Comparison of ENCODE assay signal across 21 cellular contexts in genomic region chr9:68496356-68496755, GRCh38. TPM values are rescaled to one million over a fixed set of nuclear protein-coding genes. Genes with fewer than 3 reads are reported as not detected.
DNase-seq lines count a peak whose midpoint lies in the region; ATAC-seq and TF ChIP-seq lines count a peak whose summit lies in the region.
"Had no signal": no experiment of that assay in that cellular context is flagged by ENCODE, and none has a peak within 500 bp of the region (broad histone marks: within the 10 kb centered on the region; RNA-seq: fewer than 3 reads in every experiment).

No MANE protein-coding gene starts in this region.

- H3K9me3 ChIP-seq in esophagus squamous epithelium (no peaks in the 10 kb centered on the region), uterus (no peaks in the 10 kb centered on the region)
- H3K9me3 ChIP-seq: BLaER1 had no signal

- H3K27ac ChIP-seq in esophagus squamous epithelium (peak overlapping the region in 3 of 4 donors; percentile 9 to 52 (median 51)), rectal smooth muscle tissue (ENCODE audit: low read depth, low read length) (peak overlapping the region; percentile 51), uterus (peak overlapping the region; percentile 84 to 90)
- H3K27ac ChIP-seq: BLaER1, PC-9, SK-N-MC had no signal

- intact Hi-C loops in esophagus squamous epithelium (cut with DNase I): no loop called here
- intact Hi-C loops in uterus (cut with DNase I; ENCODE audit: low total_unique reads): no loop called here

- H3K27me3 ChIP-seq in esophagus squamous epithelium (no peaks in the 10 kb centered on the region), rectal smooth muscle tissue (ENCODE audit: control insufficient read depth, insufficient read depth, low read length) (no peaks in the 10 kb centered on the region), uterus (no peaks in the 10 kb centered on the region)
- H3K27me3 ChIP-seq: BLaER1 had no signal

- no peak overlapping the region for H3K4me3 Mint-ChIP-seq in natural killer cell treated with Interleukin-12 subunit alpha and Interleukin-12 subunit beta and Interleukin-15 and Interleukin-18, amount 100 ng/mL, for 72 hours
- H3K4me3 Mint-ChIP-seq: CD4-positive, alpha-beta T cell had no signal

- peaks cover 7 to 11% of the 10 kb centered on the region in 2 donors for H3K4me1 Mint-ChIP-seq in natural killer cell treated with Interleukin-12 subunit alpha and Interleukin-12 subunit beta and Interleukin-15 and Interleukin-18, amount 100 ng/mL, for 72 hours (ENCODE audit: low read depth in 2 of 2)

- TF ChIP-seq CTCF in esophagus squamous epithelium (IDR thresholded peaks at IDR 0.05) (no peak), uterus (IDR thresholded peaks at IDR 0.05) (no peak)

- H3K4me1 ChIP-seq in esophagus squamous epithelium (peaks cover 9 to 37% (median 9%) of the 10 kb centered on the region in 3 donors), rectal smooth muscle tissue (ENCODE audit: control insufficient read depth, insufficient read depth, low read length) (peaks cover 39% of the 10 kb centered on the region), uterus (peaks cover 6 to 8% of the 10 kb centered on the region in 2 donors)

- no peaks in the 10 kb centered on the region for H3K36me3 ChIP-seq in esophagus squamous epithelium
- peaks cover 5% of the 10 kb centered on the region for H3K36me3 ChIP-seq in rectal smooth muscle tissue (ENCODE audit: control insufficient read depth, insufficient read depth, low read length)
- H3K36me3 ChIP-seq in uterus: no peaks in the 10 kb centered on the region
- H3K36me3 ChIP-seq: BLaER1 had no signal

- peaks cover 19 to 21% of the 10 kb centered on the region in 2 donors for H3K27me3 Mint-ChIP-seq in natural killer cell treated with Interleukin-12 subunit alpha and Interleukin-12 subunit beta and Interleukin-15 and Interleukin-18, amount 100 ng/mL, for 72 hours

- in situ Hi-C loops in KBM-7 (cut with MboI; ENCODE audit: low pct_unique_long_range_greater_than_20kb, low sequenced_read_pairs): no loop called here

- H3K36me3 Mint-ChIP-seq in natural killer cell treated with Interleukin-12 subunit alpha and Interleukin-12 subunit beta and Interleukin-15 and Interleukin-18, amount 100 ng/mL, for 72 hours: no peaks in the 10 kb centered on the region

- H3K9me3 Mint-ChIP-seq in natural killer cell treated with Interleukin-12 subunit alpha and Interleukin-12 subunit beta and Interleukin-15 and Interleukin-18, amount 100 ng/mL, for 72 hours: no peaks in the 10 kb centered on the region
- H3K9me3 Mint-ChIP-seq: CD4-positive, alpha-beta T cell had no signal

- peak; percentile 13 for DNase-seq in NCI-H446 treated with DMSO at 0.1 percent for 48 hours (lab: John Stamatoyannopoulos, UW)
- no peak for DNase-seq in esophagus squamous epithelium (lab: John Stamatoyannopoulos, UW)
- DNase-seq in uterus: no peak
- DNase-seq in KBM-7: no peak
- no peak for DNase-seq in NCI-H128 (lab: John Stamatoyannopoulos, UW; ENCODE audit: unreplicated experiment)
- DNase-seq in natural killer cell treated with Interleukin-12 subunit alpha and Interleukin-12 subunit beta and Interleukin-15 and Interleukin-18, amount 100 ng/mL, for 72 hours (ENCODE audit: low spot score): no peak
- DNase-seq: CD4-positive, alpha-beta T cell; COR-L47; DMS79; GOT3; HCEC 1CT; NCI-H1417; NCI-H1694 treated with DMSO at 0.1 percent for 48 hours; NCI-H69; PC-9; RPMI8226; SHP77 had no signal

- TF ChIP-seq POLR2A in esophagus squamous epithelium (IDR thresholded peaks at IDR 0.05) (no peak), uterus (IDR thresholded peaks at IDR 0.05) (no peak)

- H3K4me3 ChIP-seq in esophagus squamous epithelium: no peak overlapping the region
- H3K4me3 ChIP-seq in rectal smooth muscle tissue (ENCODE audit: low read length): no peak overlapping the region
- H3K4me3 ChIP-seq in uterus: no peak overlapping the region
- H3K4me3 ChIP-seq: BLaER1, PC-9, SK-N-MC had no signal

- H3K27ac Mint-ChIP-seq in natural killer cell treated with Interleukin-12 subunit alpha and Interleukin-12 subunit beta and Interleukin-15 and Interleukin-18, amount 100 ng/mL, for 72 hours: no peak overlapping the region
- H3K27ac Mint-ChIP-seq: CD4-positive, alpha-beta T cell had no signal

- H3K9ac ChIP-seq in rectal smooth muscle tissue (ENCODE audit: low read length): no peak overlapping the region
- H3K9ac ChIP-seq: BLaER1 had no signal

- ATAC-seq in natural killer cell treated with Interleukin-12 subunit alpha and Interleukin-12 subunit beta and Interleukin-15 and Interleukin-18, amount 100 ng/mL, for 72 hours: no peak

RNA-seq across cellular contexts. Expression of gene TMEM252, which starts 44.3 kb away (rescaled TPM):
- not detected for total RNA-seq in esophagus squamous epithelium
- under 1 TPM in 1 of 4 donors, not detected in 3; 0.69 TPM for total RNA-seq in uterus
- not detected for total RNA-seq in natural killer cell treated with Interleukin-12 subunit alpha and Interleukin-12 subunit beta and Interleukin-15 and Interleukin-18, amount 100 ng/mL, for 72 hours
- total RNA-seq: CD4-positive, alpha-beta T cell; NCI-H460; PC-9 had no signal
